ENCODE assay signal across 1 cellular context in the genomic region with DNA sequence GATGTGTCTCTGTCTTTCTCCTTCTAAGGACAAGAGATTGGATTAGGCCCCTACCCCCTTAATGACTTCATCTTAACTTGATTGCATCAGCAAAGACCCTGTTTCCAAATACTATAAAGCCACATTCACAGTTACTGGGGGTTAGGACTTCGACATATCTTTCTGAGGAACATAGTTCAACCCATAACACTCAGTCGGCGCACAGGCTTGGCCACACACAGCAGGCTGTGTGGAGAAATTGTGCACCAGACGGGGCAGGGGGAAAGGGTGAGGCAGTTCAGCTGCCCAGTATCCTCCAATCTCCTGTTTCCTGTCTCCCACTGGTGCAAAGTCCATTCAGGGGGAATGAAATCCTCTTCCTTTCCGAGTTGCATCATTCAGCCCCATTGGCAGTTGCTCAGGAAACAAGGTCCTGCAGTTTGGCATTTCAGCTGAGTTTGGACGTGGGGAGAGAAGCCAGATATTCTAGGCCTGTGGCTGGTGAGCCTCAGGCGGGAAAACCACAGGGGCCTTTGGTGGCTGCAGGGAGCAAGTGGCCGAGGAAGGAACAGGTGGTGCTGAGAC.
A peak's percentile ranks its signal among the peaks of the same experiment; 100 is the strongest.
TF ChIP-seq lines count a peak whose summit lies in the region.

No MANE protein-coding gene starts in this region.

TF ChIP-seq in HepG2, 621 proteins besides CTCF, POLR2A, EP300 and RAD21 (continued from another document and continues in another):
- TF ChIP-seq, protein P1, sequence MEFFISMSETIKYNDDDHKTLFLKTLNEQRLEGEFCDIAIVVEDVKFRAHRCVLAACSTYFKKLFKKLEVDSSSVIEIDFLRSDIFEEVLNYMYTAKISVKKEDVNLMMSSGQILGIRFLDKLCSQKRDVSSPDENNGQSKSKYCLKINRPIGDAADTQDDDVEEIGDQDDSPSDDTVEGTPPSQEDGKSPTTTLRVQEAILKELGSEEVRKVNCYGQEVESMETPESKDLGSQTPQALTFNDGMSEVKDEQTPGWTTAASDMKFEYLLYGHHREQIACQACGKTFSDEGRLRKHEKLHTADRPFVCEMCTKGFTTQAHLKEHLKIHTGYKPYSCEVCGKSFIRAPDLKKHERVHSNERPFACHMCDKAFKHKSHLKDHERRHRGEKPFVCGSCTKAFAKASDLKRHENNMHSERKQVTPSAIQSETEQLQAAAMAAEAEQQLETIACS (CRISPR knock-in tag; IDR thresholded peaks at IDR 0.05), result no peak
- TF ChIP-seq RNF2 (conservative IDR thresholded peaks at IDR 0.05; ENCODE audit: low read depth) (peak; percentile 53; the same call in 1 of the 2 replicates), PHF20 (CRISPR knock-in tag; IDR thresholded peaks at IDR 0.05) (peak; percentile 66; the same call in 1 of the 2 replicates), NR2C2 (CRISPR knock-in tag; IDR thresholded peaks at IDR 0.05; ENCODE audit: borderline replicate concordance) (peak; percentile 83), MED13 (CRISPR knock-in tag; IDR thresholded peaks at IDR 0.05) (no peak), ZNF20 (CRISPR knock-in tag; IDR thresholded peaks at IDR 0.05) (no peak), ZNF652 (CRISPR knock-in tag; IDR thresholded peaks at IDR 0.05; ENCODE audit: borderline replicate concordance, low read depth) (no peak), TBP (CRISPR knock-in tag; IDR thresholded peaks at IDR 0.05) (no peak), ZNF782 (CRISPR knock-in tag; IDR thresholded peaks at IDR 0.05; ENCODE audit: borderline replicate concordance) (peak; percentile 88), ELF3 (CRISPR knock-in tag; IDR thresholded peaks at IDR 0.05) (peak; percentile 96), MYC (CRISPR knock-in tag; IDR thresholded peaks at IDR 0.05; ENCODE audit: borderline replicate concordance) (0 out of 2 replicates have a peak, but pooled peaks have one; percentile 30), ZNF775 (CRISPR knock-in tag; IDR thresholded peaks at IDR 0.05; ENCODE audit: borderline replicate concordance) (no peak), FOXJ3 (CRISPR knock-in tag; IDR thresholded peaks at IDR 0.05; ENCODE audit: borderline replicate concordance) (peak; percentile 79; the same call in 1 of the 2 replicates), HDAC1 (CRISPR knock-in tag; IDR thresholded peaks at IDR 0.05) (peak; percentile 86), TARDBP (CRISPR knock-in tag; IDR thresholded peaks at IDR 0.05) (0 out of 2 replicates have a peak, but pooled peaks have one; percentile 4), ZNF614 (CRISPR knock-in tag; IDR thresholded peaks at IDR 0.05; ENCODE audit: borderline replicate concordance) (0 out of 2 replicates have a peak, but pooled peaks have one; percentile 19), NR3C1 (CRISPR knock-in tag; IDR thresholded peaks at IDR 0.05) (no peak), MED1 (CRISPR knock-in tag; IDR thresholded peaks at IDR 0.05) (peak; percentile 82), ZNF607 (CRISPR knock-in tag; IDR thresholded peaks at IDR 0.05; ENCODE audit: borderline replicate concordance) (peak; percentile 83), ZNF335 (CRISPR knock-in tag; IDR thresholded peaks at IDR 0.05) (no peak)
- TF ChIP-seq, protein P2, sequence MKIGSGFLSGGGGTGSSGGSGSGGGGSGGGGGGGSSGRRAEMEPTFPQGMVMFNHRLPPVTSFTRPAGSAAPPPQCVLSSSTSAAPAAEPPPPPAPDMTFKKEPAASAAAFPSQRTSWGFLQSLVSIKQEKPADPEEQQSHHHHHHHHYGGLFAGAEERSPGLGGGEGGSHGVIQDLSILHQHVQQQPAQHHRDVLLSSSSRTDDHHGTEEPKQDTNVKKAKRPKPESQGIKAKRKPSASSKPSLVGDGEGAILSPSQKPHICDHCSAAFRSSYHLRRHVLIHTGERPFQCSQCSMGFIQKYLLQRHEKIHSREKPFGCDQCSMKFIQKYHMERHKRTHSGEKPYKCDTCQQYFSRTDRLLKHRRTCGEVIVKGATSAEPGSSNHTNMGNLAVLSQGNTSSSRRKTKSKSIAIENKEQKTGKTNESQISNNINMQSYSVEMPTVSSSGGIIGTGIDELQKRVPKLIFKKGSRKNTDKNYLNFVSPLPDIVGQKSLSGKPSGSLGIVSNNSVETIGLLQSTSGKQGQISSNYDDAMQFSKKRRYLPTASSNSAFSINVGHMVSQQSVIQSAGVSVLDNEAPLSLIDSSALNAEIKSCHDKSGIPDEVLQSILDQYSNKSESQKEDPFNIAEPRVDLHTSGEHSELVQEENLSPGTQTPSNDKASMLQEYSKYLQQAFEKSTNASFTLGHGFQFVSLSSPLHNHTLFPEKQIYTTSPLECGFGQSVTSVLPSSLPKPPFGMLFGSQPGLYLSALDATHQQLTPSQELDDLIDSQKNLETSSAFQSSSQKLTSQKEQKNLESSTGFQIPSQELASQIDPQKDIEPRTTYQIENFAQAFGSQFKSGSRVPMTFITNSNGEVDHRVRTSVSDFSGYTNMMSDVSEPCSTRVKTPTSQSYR (CRISPR knock-in tag; IDR thresholded peaks at IDR 0.05; ENCODE audit: borderline replicate concordance), result peak; percentile 58; the same call in 1 of the 2 replicates
- TF ChIP-seq, protein P3, sequence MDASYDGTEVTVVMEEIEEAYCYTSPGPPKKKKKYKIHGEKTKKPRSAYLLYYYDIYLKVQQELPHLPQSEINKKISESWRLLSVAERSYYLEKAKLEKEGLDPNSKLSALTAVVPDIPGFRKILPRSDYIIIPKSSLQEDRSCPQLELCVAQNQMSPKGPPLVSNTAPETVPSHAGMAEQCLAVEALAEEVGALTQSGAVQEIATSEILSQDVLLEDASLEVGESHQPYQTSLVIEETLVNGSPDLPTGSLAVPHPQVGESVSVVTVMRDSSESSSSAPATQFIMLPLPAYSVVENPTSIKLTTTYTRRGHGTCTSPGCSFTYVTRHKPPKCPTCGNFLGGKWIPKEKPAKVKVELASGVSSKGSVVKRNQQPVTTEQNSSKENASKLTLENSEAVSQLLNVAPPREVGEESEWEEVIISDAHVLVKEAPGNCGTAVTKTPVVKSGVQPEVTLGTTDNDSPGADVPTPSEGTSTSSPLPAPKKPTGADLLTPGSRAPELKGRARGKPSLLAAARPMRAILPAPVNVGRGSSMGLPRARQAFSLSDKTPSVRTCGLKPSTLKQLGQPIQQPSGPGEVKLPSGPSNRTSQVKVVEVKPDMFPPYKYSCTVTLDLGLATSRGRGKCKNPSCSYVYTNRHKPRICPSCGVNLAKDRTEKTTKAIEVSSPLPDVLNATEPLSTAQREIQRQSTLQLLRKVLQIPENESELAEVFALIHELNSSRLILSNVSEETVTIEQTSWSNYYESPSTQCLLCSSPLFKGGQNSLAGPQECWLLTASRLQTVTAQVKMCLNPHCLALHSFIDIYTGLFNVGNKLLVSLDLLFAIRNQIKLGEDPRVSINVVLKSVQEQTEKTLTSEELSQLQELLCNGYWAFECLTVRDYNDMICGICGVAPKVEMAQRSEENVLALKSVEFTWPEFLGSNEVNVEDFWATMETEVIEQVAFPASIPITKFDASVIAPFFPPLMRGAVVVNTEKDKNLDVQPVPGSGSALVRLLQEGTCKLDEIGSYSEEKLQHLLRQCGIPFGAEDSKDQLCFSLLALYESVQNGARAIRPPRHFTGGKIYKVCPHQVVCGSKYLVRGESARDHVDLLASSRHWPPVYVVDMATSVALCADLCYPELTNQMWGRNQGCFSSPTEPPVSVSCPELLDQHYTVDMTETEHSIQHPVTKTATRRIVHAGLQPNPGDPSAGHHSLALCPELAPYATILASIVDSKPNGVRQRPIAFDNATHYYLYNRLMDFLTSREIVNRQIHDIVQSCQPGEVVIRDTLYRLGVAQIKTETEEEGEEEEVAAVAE (CRISPR knock-in tag; IDR thresholded peaks at IDR 0.05; ENCODE audit: borderline replicate concordance), result peak; percentile 68; the same call in 1 of the 2 replicates
- TF ChIP-seq, protein P4, sequence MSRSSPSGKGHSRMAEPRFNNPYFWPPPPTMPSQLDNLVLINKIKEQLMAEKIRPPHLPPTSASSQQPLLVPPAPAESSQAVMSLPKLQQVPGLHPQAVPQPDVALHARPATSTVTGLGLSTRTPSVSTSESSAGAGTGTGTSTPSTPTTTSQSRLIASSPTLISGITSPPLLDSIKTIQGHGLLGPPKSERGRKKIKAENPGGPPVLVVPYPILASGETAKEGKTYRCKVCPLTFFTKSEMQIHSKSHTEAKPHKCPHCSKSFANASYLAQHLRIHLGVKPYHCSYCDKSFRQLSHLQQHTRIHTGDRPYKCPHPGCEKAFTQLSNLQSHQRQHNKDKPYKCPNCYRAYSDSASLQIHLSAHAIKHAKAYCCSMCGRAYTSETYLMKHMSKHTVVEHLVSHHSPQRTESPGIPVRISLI (CRISPR knock-in tag; IDR thresholded peaks at IDR 0.05; ENCODE audit: borderline replicate concordance), result peak; percentile 44; the same call in 1 of the 2 replicates
- TF ChIP-seq, protein P5, sequence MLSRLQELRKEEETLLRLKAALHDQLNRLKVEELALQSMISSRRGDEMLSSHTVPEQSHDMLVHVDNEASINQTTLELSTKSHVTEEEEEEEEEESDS (CRISPR knock-in tag; IDR thresholded peaks at IDR 0.05; ENCODE audit: borderline replicate concordance), result no peak
- TF ChIP-seq, protein P6, sequence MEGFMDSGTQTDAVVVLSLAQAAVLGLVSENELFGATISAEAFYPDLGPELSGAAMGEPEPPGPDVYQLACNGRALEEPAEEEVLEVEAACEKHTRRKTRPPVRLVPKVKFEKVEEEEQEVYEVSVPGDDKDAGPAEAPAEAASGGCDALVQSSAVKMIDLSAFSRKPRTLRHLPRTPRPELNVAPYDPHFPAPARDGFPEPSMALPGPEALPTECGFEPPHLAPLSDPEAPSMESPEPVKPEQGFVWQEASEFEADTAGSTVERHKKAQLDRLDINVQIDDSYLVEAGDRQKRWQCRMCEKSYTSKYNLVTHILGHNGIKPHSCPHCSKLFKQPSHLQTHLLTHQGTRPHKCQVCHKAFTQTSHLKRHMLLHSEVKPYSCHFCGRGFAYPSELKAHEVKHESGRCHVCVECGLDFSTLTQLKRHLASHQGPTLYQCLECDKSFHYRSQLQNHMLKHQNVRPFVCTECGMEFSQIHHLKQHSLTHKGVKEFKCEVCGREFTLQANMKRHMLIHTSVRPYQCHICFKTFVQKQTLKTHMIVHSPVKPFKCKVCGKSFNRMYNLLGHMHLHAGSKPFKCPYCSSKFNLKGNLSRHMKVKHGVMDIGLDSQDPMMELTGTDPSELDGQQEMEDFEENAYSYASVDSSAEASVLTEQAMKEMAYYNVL (CRISPR knock-in tag; IDR thresholded peaks at IDR 0.05; ENCODE audit: borderline replicate concordance), result peak; percentile 75; the same call in 1 of the 2 replicates
- TF ChIP-seq, protein P7, sequence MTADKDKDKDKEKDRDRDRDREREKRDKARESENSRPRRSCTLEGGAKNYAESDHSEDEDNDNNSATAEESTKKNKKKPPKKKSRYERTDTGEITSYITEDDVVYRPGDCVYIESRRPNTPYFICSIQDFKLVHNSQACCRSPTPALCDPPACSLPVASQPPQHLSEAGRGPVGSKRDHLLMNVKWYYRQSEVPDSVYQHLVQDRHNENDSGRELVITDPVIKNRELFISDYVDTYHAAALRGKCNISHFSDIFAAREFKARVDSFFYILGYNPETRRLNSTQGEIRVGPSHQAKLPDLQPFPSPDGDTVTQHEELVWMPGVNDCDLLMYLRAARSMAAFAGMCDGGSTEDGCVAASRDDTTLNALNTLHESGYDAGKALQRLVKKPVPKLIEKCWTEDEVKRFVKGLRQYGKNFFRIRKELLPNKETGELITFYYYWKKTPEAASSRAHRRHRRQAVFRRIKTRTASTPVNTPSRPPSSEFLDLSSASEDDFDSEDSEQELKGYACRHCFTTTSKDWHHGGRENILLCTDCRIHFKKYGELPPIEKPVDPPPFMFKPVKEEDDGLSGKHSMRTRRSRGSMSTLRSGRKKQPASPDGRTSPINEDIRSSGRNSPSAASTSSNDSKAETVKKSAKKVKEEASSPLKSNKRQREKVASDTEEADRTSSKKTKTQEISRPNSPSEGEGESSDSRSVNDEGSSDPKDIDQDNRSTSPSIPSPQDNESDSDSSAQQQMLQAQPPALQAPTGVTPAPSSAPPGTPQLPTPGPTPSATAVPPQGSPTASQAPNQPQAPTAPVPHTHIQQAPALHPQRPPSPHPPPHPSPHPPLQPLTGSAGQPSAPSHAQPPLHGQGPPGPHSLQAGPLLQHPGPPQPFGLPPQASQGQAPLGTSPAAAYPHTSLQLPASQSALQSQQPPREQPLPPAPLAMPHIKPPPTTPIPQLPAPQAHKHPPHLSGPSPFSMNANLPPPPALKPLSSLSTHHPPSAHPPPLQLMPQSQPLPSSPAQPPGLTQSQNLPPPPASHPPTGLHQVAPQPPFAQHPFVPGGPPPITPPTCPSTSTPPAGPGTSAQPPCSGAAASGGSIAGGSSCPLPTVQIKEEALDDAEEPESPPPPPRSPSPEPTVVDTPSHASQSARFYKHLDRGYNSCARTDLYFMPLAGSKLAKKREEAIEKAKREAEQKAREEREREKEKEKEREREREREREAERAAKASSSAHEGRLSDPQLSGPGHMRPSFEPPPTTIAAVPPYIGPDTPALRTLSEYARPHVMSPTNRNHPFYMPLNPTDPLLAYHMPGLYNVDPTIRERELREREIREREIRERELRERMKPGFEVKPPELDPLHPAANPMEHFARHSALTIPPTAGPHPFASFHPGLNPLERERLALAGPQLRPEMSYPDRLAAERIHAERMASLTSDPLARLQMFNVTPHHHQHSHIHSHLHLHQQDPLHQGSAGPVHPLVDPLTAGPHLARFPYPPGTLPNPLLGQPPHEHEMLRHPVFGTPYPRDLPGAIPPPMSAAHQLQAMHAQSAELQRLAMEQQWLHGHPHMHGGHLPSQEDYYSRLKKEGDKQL (CRISPR knock-in tag; IDR thresholded peaks at IDR 0.05; ENCODE audit: low read depth), result peak; percentile 55; the same call in 1 of the 2 replicates
- TF ChIP-seq, protein P8, sequence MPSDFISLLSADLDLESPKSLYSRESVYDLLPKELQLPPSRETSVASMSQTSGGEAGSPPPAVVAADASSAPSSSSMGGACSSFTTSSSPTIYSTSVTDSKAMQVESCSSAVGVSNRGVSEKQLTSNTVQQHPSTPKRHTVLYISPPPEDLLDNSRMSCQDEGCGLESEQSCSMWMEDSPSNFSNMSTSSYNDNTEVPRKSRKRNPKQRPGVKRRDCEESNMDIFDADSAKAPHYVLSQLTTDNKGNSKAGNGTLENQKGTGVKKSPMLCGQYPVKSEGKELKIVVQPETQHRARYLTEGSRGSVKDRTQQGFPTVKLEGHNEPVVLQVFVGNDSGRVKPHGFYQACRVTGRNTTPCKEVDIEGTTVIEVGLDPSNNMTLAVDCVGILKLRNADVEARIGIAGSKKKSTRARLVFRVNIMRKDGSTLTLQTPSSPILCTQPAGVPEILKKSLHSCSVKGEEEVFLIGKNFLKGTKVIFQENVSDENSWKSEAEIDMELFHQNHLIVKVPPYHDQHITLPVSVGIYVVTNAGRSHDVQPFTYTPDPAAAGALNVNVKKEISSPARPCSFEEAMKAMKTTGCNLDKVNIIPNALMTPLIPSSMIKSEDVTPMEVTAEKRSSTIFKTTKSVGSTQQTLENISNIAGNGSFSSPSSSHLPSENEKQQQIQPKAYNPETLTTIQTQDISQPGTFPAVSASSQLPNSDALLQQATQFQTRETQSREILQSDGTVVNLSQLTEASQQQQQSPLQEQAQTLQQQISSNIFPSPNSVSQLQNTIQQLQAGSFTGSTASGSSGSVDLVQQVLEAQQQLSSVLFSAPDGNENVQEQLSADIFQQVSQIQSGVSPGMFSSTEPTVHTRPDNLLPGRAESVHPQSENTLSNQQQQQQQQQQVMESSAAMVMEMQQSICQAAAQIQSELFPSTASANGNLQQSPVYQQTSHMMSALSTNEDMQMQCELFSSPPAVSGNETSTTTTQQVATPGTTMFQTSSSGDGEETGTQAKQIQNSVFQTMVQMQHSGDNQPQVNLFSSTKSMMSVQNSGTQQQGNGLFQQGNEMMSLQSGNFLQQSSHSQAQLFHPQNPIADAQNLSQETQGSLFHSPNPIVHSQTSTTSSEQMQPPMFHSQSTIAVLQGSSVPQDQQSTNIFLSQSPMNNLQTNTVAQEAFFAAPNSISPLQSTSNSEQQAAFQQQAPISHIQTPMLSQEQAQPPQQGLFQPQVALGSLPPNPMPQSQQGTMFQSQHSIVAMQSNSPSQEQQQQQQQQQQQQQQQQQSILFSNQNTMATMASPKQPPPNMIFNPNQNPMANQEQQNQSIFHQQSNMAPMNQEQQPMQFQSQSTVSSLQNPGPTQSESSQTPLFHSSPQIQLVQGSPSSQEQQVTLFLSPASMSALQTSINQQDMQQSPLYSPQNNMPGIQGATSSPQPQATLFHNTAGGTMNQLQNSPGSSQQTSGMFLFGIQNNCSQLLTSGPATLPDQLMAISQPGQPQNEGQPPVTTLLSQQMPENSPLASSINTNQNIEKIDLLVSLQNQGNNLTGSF (CRISPR knock-in tag; IDR thresholded peaks at IDR 0.05), result no peak
